ENCODE assay signal across 11 cellular contexts in genomic region chr1:12172042-12172851, GRCh38. TPM values are rescaled to one million over a fixed set of nuclear protein-coding genes. Genes with fewer than 3 reads are reported as not detected.
A peak's percentile ranks its signal among the peaks of the same experiment; 100 is the strongest.
DNase-seq lines count a peak whose midpoint lies in the region; ATAC-seq and TF ChIP-seq lines count a peak whose summit lies in the region.
"Had no signal": no experiment of that assay in that cellular context is flagged by ENCODE, and none has a peak within 500 bp of the region (broad histone marks: within the 10 kb centered on the region; RNA-seq: fewer than 3 reads in every experiment).

No MANE protein-coding gene starts in this region.

- H3K9me3 ChIP-seq in esophagus muscularis mucosa = no peaks in the 10 kb centered on the region
- H3K9me3 ChIP-seq in thyroid gland = no peaks in the 10 kb centered on the region

- H3K27me3 Mint-ChIP-seq in IgD-negative memory B cell = no peaks in the 10 kb centered on the region

- peak; percentile 55 for ATAC-seq in stimulated activated effector memory CD8-positive, alpha-beta T cell treated with anti-CD3 and anti-CD28 coated beads, Interleukin-12 subunit alpha, Interleukin-12 subunit beta, amount 100 ng/mL, for 72 hours

- TF ChIP-seq EP300 in esophagus muscularis mucosa (IDR thresholded peaks at IDR 0.05) = no peak

- peak overlapping the region; percentile 51 to 91 (median 80) for H3K4me3 Mint-ChIP-seq in IgD-negative memory B cell
- H3K4me3 Mint-ChIP-seq in stimulated activated effector memory CD8-positive, alpha-beta T cell treated with anti-CD3 and anti-CD28 coated beads, Interleukin-12 subunit alpha, Interleukin-12 subunit beta, amount 100 ng/mL, for 72 hours = peak overlapping the region; percentile 100

- peaks cover 0 to 39% (median 2%) of the 10 kb centered on the region in 4 donors for H3K27me3 ChIP-seq in esophagus muscularis mucosa
- H3K27me3 ChIP-seq in thyroid gland = no peaks in the 10 kb centered on the region

- peaks cover 1% of the 10 kb centered on the region for H3K36me3 Mint-ChIP-seq in IgD-negative memory B cell
- peaks cover 100% of the 10 kb centered on the region for H3K36me3 Mint-ChIP-seq in stimulated activated effector memory CD8-positive, alpha-beta T cell treated with anti-CD3 and anti-CD28 coated beads, Interleukin-12 subunit alpha, Interleukin-12 subunit beta, amount 100 ng/mL, for 72 hours

- no peaks in the 10 kb centered on the region for H3K9me3 Mint-ChIP-seq in IgD-negative memory B cell
- peaks cover 3% of the 10 kb centered on the region for H3K9me3 Mint-ChIP-seq in stimulated activated effector memory CD8-positive, alpha-beta T cell treated with anti-CD3 and anti-CD28 coated beads, Interleukin-12 subunit alpha, Interleukin-12 subunit beta, amount 100 ng/mL, for 72 hours

- H3K4me1 Mint-ChIP-seq in IgD-negative memory B cell = peaks cover 55 to 66% (median 57%) of the 10 kb centered on the region in 3 donors
- peaks cover 87% of the 10 kb centered on the region for H3K4me1 Mint-ChIP-seq in stimulated activated effector memory CD8-positive, alpha-beta T cell treated with anti-CD3 and anti-CD28 coated beads, Interleukin-12 subunit alpha, Interleukin-12 subunit beta, amount 100 ng/mL, for 72 hours

- intact Hi-C loops in esophagus muscularis mucosa (cut with DNase I) = no loop called here
- intact Hi-C loops in thyroid gland (cut with DNase I) = no loop called here

- TF ChIP-seq POLR2A in esophagus muscularis mucosa (IDR thresholded peaks at IDR 0.05; ENCODE audit: low read depth) (no peak), thyroid gland (IDR thresholded peaks at IDR 0.05) (no peak)

- WGBS in esophagus muscularis mucosa = 89% methylated on average over 9 of the region's 14 CpGs
- WGBS in thyroid gland, 2 donors = 78 to 87% methylated on average over 12 to 14 of the region's 14 CpGs

- H3K27ac Mint-ChIP-seq in IgD-negative memory B cell = peak overlapping the region; percentile 94 to 98 (median 97)
- peak overlapping the region; percentile 100 for H3K27ac Mint-ChIP-seq in stimulated activated effector memory CD8-positive, alpha-beta T cell treated with anti-CD3 and anti-CD28 coated beads, Interleukin-12 subunit alpha, Interleukin-12 subunit beta, amount 100 ng/mL, for 72 hours

- no peak overlapping the region for H3K4me3 ChIP-seq in esophagus muscularis mucosa
- no peak overlapping the region for H3K4me3 ChIP-seq in thyroid gland (replicated peaks in 1 of 3)

- H3K36me3 ChIP-seq in esophagus muscularis mucosa = peaks cover 0 to 8% (median 4%) of the 10 kb centered on the region in 4 donors
- H3K36me3 ChIP-seq in thyroid gland = no peaks in the 10 kb centered on the region

- H3K4me1 ChIP-seq in esophagus muscularis mucosa (peaks cover 58 to 88% (median 71%) of the 10 kb centered on the region in 4 donors), thyroid gland (peaks cover 6 to 40% of the 10 kb centered on the region in 2 donors)

- TF ChIP-seq CTCF in esophagus muscularis mucosa (IDR thresholded peaks at IDR 0.05) (no peak), thyroid gland (IDR thresholded peaks at IDR 0.05) (no peak)

- H3K27ac ChIP-seq in esophagus muscularis mucosa (replicated peaks in 1 of 4) (peak overlapping the region; percentile 31 to 68 (median 44)), thyroid gland (no peak overlapping the region)

- peak; percentile 22 to 30 for DNase-seq in activated CD4-positive, alpha-beta T cell treated with anti-CD3 and anti-CD28 coated beads, Interleukin-2, amount 50 U/mL, for 4 hours
- no peak for DNase-seq in esophagus muscularis mucosa (ENCODE audit: extremely low spot score)
- no peak for DNase-seq in stimulated activated effector memory CD8-positive, alpha-beta T cell treated with anti-CD3 and anti-CD28 coated beads, Interleukin-12 subunit alpha, Interleukin-12 subunit beta, amount 100 ng/mL, for 72 hours (ENCODE audit: low spot score in 2 of 2)
- no peak for DNase-seq in NCI-H2196 (lab: John Stamatoyannopoulos, UW; ENCODE audit: unreplicated experiment)
- DNase-seq in foreskin melanocyte = no peak
- no peak for DNase-seq in thyroid gland
- DNase-seq: amniotic stem cell, erythroblast, kidney, NCI-H748 treated with DMSO at 0.1 percent for 48 hours had no signal

RNA-seq across cellular contexts. Expression of gene TNFRSF1B, which starts 5.5 kb away (rescaled TPM):
- 117 TPM for polyA plus RNA-seq in IgD-negative memory B cell
- total RNA-seq in esophagus muscularis mucosa (10 to 100 TPM; 15.4 to 55.5 (median 32.4) TPM), thyroid gland (10 to 100 TPM in 2 of 4 donors, 1 to 10 TPM in 2; 4.4 to 20.4 (median 9.0) TPM)

RNA-seq across cellular contexts. Expression of gene VPS13D, which starts 57.6 kb away (rescaled TPM):
- polyA plus RNA-seq in IgD-negative memory B cell = 8.9 TPM
- total RNA-seq in esophagus muscularis mucosa = 10 to 100 TPM; 67.8 to 93.3 (median 85.4) TPM
- 100 to 1,000 TPM; 137 to 238 (median 191) TPM for total RNA-seq in thyroid gland

Comparison
In these comparisons a context has a peak if more than half of its experiments do, and no peak if none do; other contexts are left out.
1. DNase-seq: peak in activated CD4-positive, alpha-beta T cell treated with anti-CD3 and anti-CD28 coated beads, Interleukin-2, amount 50 U/mL, for 4 hours (2 of 2); none in esophagus muscularis mucosa (single experiment), stimulated activated effector memory CD8-positive, alpha-beta T cell treated with anti-CD3 and anti-CD28 coated beads, Interleukin-12 subunit alpha, Interleukin-12 subunit beta, amount 100 ng/mL, for 72 hours (0 of 2), NCI-H2196 (single experiment), foreskin melanocyte (single experiment) and thyroid gland (0 of 2).
2. H3K27ac ChIP-seq: peak in esophagus muscularis mucosa (4 of 4); none in thyroid gland (0 of 3).